ENCODE assay signal across 14 cellular contexts in genomic region chrX:41412261-41413167, GRCh38. TPM values are rescaled to one million over a fixed set of nuclear protein-coding genes. Genes with fewer than 3 reads are reported as not detected.
DNase-seq lines count a peak whose midpoint lies in the region; ATAC-seq and TF ChIP-seq lines count a peak whose summit lies in the region.
"Had no signal": no experiment of that assay in that cellular context is flagged by ENCODE, and none has a peak within 500 bp of the region (broad histone marks: within the 10 kb centered on the region; RNA-seq: fewer than 3 reads in every experiment).

No MANE protein-coding gene starts in this region.

- H3K4me3 ChIP-seq in right atrium auricular region (no peak overlapping the region), esophagus squamous epithelium (no peak overlapping the region), transverse colon (no peak overlapping the region)
- H3K4me3 ChIP-seq: esophagus muscularis mucosa, upper lobe of left lung had no signal

- intact Hi-C loops in left cardiac atrium (cut with DNase I) (no loop called here), esophagus squamous epithelium (cut with DNase I) (no loop called here), transverse colon (cut with DNase I; ENCODE audit: low total_unique reads) (no loop called here)

- 72 to 76% methylated on average over 9 to 11 of the region's 11 CpGs for WGBS in esophagus squamous epithelium, 2 donors
- 67 to 84% methylated on average over 5 to 11 of the region's 11 CpGs for WGBS in transverse colon (ENCODE audit: low coverage in 1 of 2), 2 donors

- peak; percentile 32 for DNase-seq in left cardiac atrium
- DNase-seq in right atrium auricular region (ENCODE audit: low spot score), result no peak
- DNase-seq in NCI-H146 (lab: John Stamatoyannopoulos, UW), result peak; percentile 70
- no peak for DNase-seq in esophagus squamous epithelium (lab: John Stamatoyannopoulos, UW)
- peak; percentile 82 for DNase-seq in transverse colon
- DNase-seq in stimulated activated naive CD8-positive, alpha-beta T cell treated with anti-CD3 and anti-CD28 coated beads, Interleukin-15, Interleukin-2, amounts not matched to agents 100 U/mL and 50 U/mL, for 24 hours, result no peak
- DNase-seq in NCI-H1694 (lab: John Stamatoyannopoulos, UW), result no peak
- DNase-seq: activated T-cell treated with anti-CD3 and anti-CD28 coated beads, Interleukin-2, amount 50 U/mL, for 48 hours; NCI-H446 treated with DMSO at 0.1 percent for 48 hours had no signal

- no peaks in the 10 kb centered on the region for H3K4me1 ChIP-seq in right atrium auricular region
- H3K4me1 ChIP-seq in esophagus squamous epithelium, result peaks cover 0 to 12% (median 8%) of the 10 kb centered on the region in 3 donors
- peaks cover 0 to 4% (median 2%) of the 10 kb centered on the region in 4 donors for H3K4me1 ChIP-seq in transverse colon
- H3K4me1 ChIP-seq: esophagus muscularis mucosa, upper lobe of left lung had no signal

- TF ChIP-seq CTCF in right atrium auricular region (IDR thresholded peaks at IDR 0.05), result no peak
- TF ChIP-seq CTCF in esophagus squamous epithelium (IDR thresholded peaks at IDR 0.05), result peak in 1 of 6 experiments; percentile 14
- peak in 2 of 5 experiments; percentile 19 to 39 for TF ChIP-seq CTCF in transverse colon (IDR thresholded peaks at IDR 0.05)

- H3K36me3 ChIP-seq in right atrium auricular region (no peaks in the 10 kb centered on the region), esophagus squamous epithelium (no peaks in the 10 kb centered on the region), transverse colon (no peaks in the 10 kb centered on the region)
- H3K36me3 ChIP-seq: esophagus muscularis mucosa, upper lobe of left lung had no signal

- H3K27ac ChIP-seq in right atrium auricular region (no peak overlapping the region), esophagus squamous epithelium (peak overlapping the region in 3 of 4 donors; percentile 46 to 67 (median 58)), transverse colon (peak overlapping the region; percentile 63 to 73 (median 68))
- H3K27ac ChIP-seq: C4-2B, esophagus muscularis mucosa, upper lobe of left lung had no signal

- no peaks in the 10 kb centered on the region for H3K9me3 ChIP-seq in right atrium auricular region
- H3K9me3 ChIP-seq in esophagus squamous epithelium, result no peaks in the 10 kb centered on the region
- H3K9me3 ChIP-seq in transverse colon, result no peaks in the 10 kb centered on the region
- H3K9me3 ChIP-seq: esophagus muscularis mucosa, upper lobe of left lung had no signal

- in situ Hi-C loops in transverse colon (cut with MboI; ENCODE audit: low pct_ligation_motif_present in 1 of 4, low pct_unique_long_range_greater_than_20kb in 1 of 4, low sequenced_read_pairs in 3 of 4), result no loop called here

- ATAC-seq in left cardiac atrium (no peak), HG03196 (IDR thresholded peaks at IDR 0.05; ENCODE audit: unreplicated experiment) (no peak)
- no peak for ATAC-seq in stimulated activated naive CD8-positive, alpha-beta T cell treated with anti-CD3 and anti-CD28 coated beads, Interleukin-15, Interleukin-2, amounts not matched to agents 100 U/mL and 50 U/mL, for 24 hours
- ATAC-seq: natural killer cell treated with Interleukin-12 subunit alpha and Interleukin-12 subunit beta and Interleukin-15 and Interleukin-18, amount 100 ng/mL, for 72 hours had no signal

- H3K27me3 ChIP-seq in right atrium auricular region (no peaks in the 10 kb centered on the region), esophagus squamous epithelium (no peaks in the 10 kb centered on the region), transverse colon (no peaks in the 10 kb centered on the region)
- H3K27me3 ChIP-seq: upper lobe of left lung had no signal

- TF ChIP-seq EP300 in transverse colon (IDR thresholded peaks at IDR 0.05; ENCODE audit: low read depth), result no peak

- TF ChIP-seq POLR2A in esophagus squamous epithelium (IDR thresholded peaks at IDR 0.05) (no peak), transverse colon (IDR thresholded peaks at IDR 0.05) (no peak)

RNA-seq across cellular contexts. Expression of gene NYX, which starts 34.6 kb away (rescaled TPM):
- total RNA-seq in left cardiac atrium (not detected), right atrium auricular region (not detected), esophagus squamous epithelium (not detected), transverse colon (not detected)
- total RNA-seq: esophagus muscularis mucosa; natural killer cell treated with Interleukin-12 subunit alpha and Interleukin-12 subunit beta and Interleukin-15 and Interleukin-18, amount 100 ng/mL, for 72 hours; upper lobe of left lung had no signal

Comparison
In these comparisons a context has a peak if more than half of its experiments do, and no peak if none do; other contexts are left out.
1. DNase-seq: peak in left cardiac atrium (single experiment), NCI-H146 (single experiment) and transverse colon (single experiment); none in right atrium auricular region (single experiment), esophagus squamous epithelium (single experiment), stimulated activated naive CD8-positive, alpha-beta T cell treated with anti-CD3 and anti-CD28 coated beads, Interleukin-15, Interleukin-2, amounts not matched to agents 100 U/mL and 50 U/mL, for 24 hours (single experiment) and NCI-H1694 (single experiment).
2. H3K27ac ChIP-seq: peak in esophagus squamous epithelium (3 of 4) and transverse colon (4 of 4); none in right atrium auricular region (0 of 2).